ENCODE assay signal across 1 cellular context in the genomic region with DNA sequence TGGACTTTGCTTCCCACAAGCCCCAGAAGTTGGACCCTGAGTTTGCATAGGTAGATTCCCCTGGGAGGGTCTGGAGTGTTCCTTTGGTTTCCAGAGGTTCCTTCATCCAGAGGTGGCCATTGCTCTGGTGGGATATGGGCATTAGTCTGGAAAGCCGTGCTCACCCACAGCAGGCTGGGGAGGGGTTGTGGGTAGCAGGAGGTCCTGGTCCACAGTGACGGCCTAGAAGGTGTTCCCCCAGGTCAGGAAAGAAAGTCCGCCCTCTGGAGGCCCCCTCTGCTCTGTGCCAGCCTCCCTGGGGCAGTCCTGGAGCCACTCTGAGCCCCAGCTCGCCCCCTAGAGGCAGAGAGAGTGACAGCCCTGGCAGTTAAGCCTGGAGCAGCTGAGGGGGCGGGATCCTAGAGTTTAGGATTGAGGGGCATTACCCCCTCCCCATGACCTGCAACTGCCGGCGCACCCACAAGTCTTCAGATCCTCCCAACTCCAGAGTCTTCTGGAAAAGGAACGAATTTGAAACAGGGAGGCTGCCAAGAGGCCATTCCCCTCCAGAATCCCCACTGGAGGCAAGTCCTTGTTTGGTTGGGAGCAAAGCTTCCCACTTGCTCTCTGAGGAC.
TF ChIP-seq lines count a peak whose summit lies in the region.

No MANE protein-coding gene starts in this region.

TF ChIP-seq in HepG2, 621 proteins besides CTCF, POLR2A, EP300 and RAD21 (continued from another document):
- TF ChIP-seq ZBTB26 (CRISPR knock-in tag; IDR thresholded peaks at IDR 0.05; ENCODE audit: borderline replicate concordance) = peak; percentile 65; the same call in 1 of the 2 replicates
